ENCODE assay signal across 28 cellular contexts in the genomic region with DNA sequence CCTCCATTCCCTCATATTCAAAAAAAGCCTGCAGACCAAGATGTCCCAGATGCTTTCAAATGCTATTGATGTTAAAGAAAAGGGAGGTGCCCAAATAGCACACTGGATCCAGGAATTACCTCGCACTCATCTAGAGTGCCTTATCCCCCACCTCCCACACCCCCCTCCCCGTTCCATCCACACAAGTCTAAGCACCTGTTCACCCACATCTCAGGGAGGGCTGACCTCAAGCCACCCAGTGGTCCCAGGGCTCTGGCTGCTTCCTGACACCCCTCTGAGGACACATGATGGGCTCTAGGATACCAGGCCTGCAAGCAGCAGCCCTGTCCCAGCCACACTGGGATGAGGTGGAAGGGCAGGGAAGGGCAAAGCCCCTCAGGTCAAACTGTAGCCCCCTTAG. TPM values are rescaled to one million over a fixed set of nuclear protein-coding genes. Genes with fewer than 3 reads are reported as not detected.
"Had no signal": no experiment of that assay in that cellular context is flagged by ENCODE, and none has a peak within 500 bp of the region (broad histone marks: within the 10 kb centered on the region; RNA-seq: fewer than 3 reads in every experiment).

No MANE protein-coding gene starts in this region.

- ATAC-seq: activated CD8-positive, alpha-beta T cell treated with anti-CD3 and anti-CD28 coated beads, Interleukin-2, amount 10 ng/mL, durations not matched to agents 7 days and 5 days; activated naive CD4-positive, alpha-beta T cell treated with anti-CD3 and anti-CD28 coated beads, Interleukin-2, amount 50 U/mL, for 72 hours; left lung; sciatic nerve; stimulated activated memory B cell treated with anti-CD40 and anti-IgM and Interleukin-4, amounts not matched to agents 10 μg/mL and 1 μg/mL and 100 μg/mL, for 72 hours had no signal

- H3K27ac Mint-ChIP-seq: activated CD8-positive, alpha-beta T cell treated with anti-CD3 and anti-CD28 coated beads, Interleukin-2, amount 10 ng/mL, durations not matched to agents 7 days and 5 days; activated naive CD4-positive, alpha-beta T cell treated with anti-CD3 and anti-CD28 coated beads, Interleukin-2, amount 50 U/mL, for 72 hours; activated T-helper 1 cell treated with anti-CD3 and anti-CD28 coated beads, Interleukin-12 subunit alpha, Interleukin-12 subunit beta, Interleukin-2, Interleukin-4 antibody, amounts not matched to agents 30 ng/mL and 10 ng/mL and 1 ng/mL, durations not matched to agents 14 hours and 24 hours and 36 hours; dendritic cell treated with granulocyte-macrophage colony-stimulating factor and Interleukin-4, amounts not matched to agents 40 ng/mL and 50 ng/mL, for 4 days; nephron; type B pancreatic cell had no signal

- H3K36me3 Mint-ChIP-seq: activated naive CD4-positive, alpha-beta T cell treated with anti-CD3 and anti-CD28 coated beads, Interleukin-2, amount 50 U/mL, for 72 hours; brain; stimulated activated memory B cell treated with anti-CD40 and anti-IgM and Interleukin-4, amounts not matched to agents 10 μg/mL and 1 μg/mL and 100 μg/mL, for 72 hours had no signal

- H3K4me3 Mint-ChIP-seq: activated CD8-positive, alpha-beta T cell treated with anti-CD3 and anti-CD28 coated beads, Interleukin-2, amount 10 ng/mL, durations not matched to agents 7 days and 5 days; activated T-helper 1 cell treated with anti-CD3 and anti-CD28 coated beads, Interleukin-12 subunit alpha, Interleukin-12 subunit beta, Interleukin-2, Interleukin-4 antibody, amounts not matched to agents 30 ng/mL and 10 ng/mL and 1 ng/mL, durations not matched to agents 14 hours and 24 hours and 36 hours; brain; dendritic cell treated with granulocyte-macrophage colony-stimulating factor and Interleukin-4, amounts not matched to agents 40 ng/mL and 50 ng/mL, for 4 days; nephron; stimulated activated memory B cell treated with anti-CD40 and anti-IgM and Interleukin-4, amounts not matched to agents 10 μg/mL and 1 μg/mL and 100 μg/mL, for 72 hours; type B pancreatic cell had no signal

- H3K4me1 Mint-ChIP-seq: brain had no signal

- H3K4me2 ChIP-seq: smooth muscle cell had no signal

- H3K9me3 Mint-ChIP-seq: activated naive CD4-positive, alpha-beta T cell treated with anti-CD3 and anti-CD28 coated beads, Interleukin-2, amount 50 U/mL, for 72 hours; activated T-helper 1 cell treated with anti-CD3 and anti-CD28 coated beads, Interleukin-12 subunit alpha, Interleukin-12 subunit beta, Interleukin-2, Interleukin-4 antibody, amounts not matched to agents 30 ng/mL and 10 ng/mL and 1 ng/mL, durations not matched to agents 14 hours and 24 hours and 36 hours; dendritic cell treated with granulocyte-macrophage colony-stimulating factor and Interleukin-4, amounts not matched to agents 40 ng/mL and 50 ng/mL, for 4 days; nephron; stimulated activated memory B cell treated with anti-CD40 and anti-IgM and Interleukin-4, amounts not matched to agents 10 μg/mL and 1 μg/mL and 100 μg/mL, for 72 hours; type B pancreatic cell had no signal

- H3K27me3 ChIP-seq: vagina had no signal

- DNase-seq: activated CD4-positive, alpha-beta T cell treated with anti-CD3 and anti-CD28 coated beads, Interleukin-2, amount 50 U/mL, for 1 hour; activated CD4-positive, CD25-positive, alpha-beta regulatory T cell treated with anti-CD3 and anti-CD28 coated beads, Interleukin-2, amount 50 U/mL, for 72 hours; activated CD8-positive, alpha-beta T cell treated with anti-CD3 and anti-CD28 coated beads, Interleukin-2, amount 10 ng/mL, durations not matched to agents 7 days and 5 days; activated gamma-delta T cell; aorta; caudate nucleus; effector CD4-positive, alpha-beta T cell; foreskin fibroblast; kidney glomerular epithelial cell; left lung; nucleus accumbens; posterior cingulate gyrus; stimulated activated CD4-positive, alpha-beta T cell treated with anti-CD3 and anti-CD28 coated beads, Interleukin-15, amount 100 ng/mL, for 24 hours; stomach had no signal

- H3K27ac ChIP-seq: left lung, vagina had no signal

- H3K36me3 ChIP-seq: left lung, stomach, vagina had no signal

- FAIRE-seq: endometrium had no signal

- H3K9me3 ChIP-seq: left lung, stomach, vagina had no signal

- H3K4me1 ChIP-seq: vagina had no signal

- H3K4me3 ChIP-seq: left lung, smooth muscle cell, stomach, vagina had no signal

RNA-seq across cellular contexts. Expression of a gene that starts 4.8 kb away (rescaled TPM):
- total RNA-seq: activated CD8-positive, alpha-beta T cell treated with anti-CD3 and anti-CD28 coated beads, Interleukin-2, amount 10 ng/mL, durations not matched to agents 7 days and 5 days; activated naive CD4-positive, alpha-beta T cell treated with anti-CD3 and anti-CD28 coated beads, Interleukin-2, amount 50 U/mL, for 72 hours; fibroblast of lung; T-helper 2 cell treated with Interferon-gamma antibody and Interleukin-4, amounts not matched to agents 100 ng/mL and 5 ng/mL, for 36 hours; temporal lobe had no signal
